In the genomic region with DNA sequence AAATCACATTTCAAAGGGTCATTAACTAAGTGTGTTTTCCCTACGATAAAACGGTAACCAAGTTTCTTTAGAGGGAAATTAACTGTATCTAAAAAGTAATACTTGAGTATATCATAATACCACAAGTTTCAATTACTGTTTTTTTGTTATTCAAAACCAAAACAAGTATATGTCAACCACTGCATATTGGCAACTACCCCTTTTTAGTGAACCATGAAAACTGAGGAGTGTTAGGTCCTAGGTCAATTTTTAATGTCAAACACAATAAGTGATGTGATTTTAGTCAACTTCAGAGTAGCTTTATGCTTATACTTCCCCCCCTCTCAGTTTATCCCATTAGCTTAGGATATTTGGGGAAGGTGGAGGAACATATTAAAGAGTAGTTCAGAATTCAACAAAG, we compare ENCODE assay signal across 33 cellular contexts.
"Had no signal": no experiment of that assay in that cellular context is flagged by ENCODE, and none has a peak within 500 bp of the region (broad histone marks: within the 10 kb centered on the region; RNA-seq: fewer than 3 reads in every experiment).

No MANE protein-coding gene starts in this region.

- ATAC-seq: activated CD8-positive, alpha-beta memory T cell treated with anti-CD3 and anti-CD28 coated beads, Interleukin-2, amount 10 ng/mL, durations not matched to agents 7 days and 5 days; activated CD8-positive, alpha-beta T cell treated with anti-CD3 and anti-CD28 coated beads, Interleukin-2, amount 10 ng/mL, durations not matched to agents 7 days and 5 days; activated naive CD8-positive, alpha-beta T cell treated with anti-CD3 and anti-CD28 coated beads, Interleukin-2, amount 50 U/mL, for 24 hours; body of pancreas; effector memory CD8-positive, alpha-beta T cell; WTC11 had no signal

- H3K9me3 ChIP-seq: adrenal gland, body of pancreas had no signal

- H3K4me1 ChIP-seq: body of pancreas had no signal

- H3K4me3 ChIP-seq: adrenal gland, body of pancreas had no signal

- H3K27me3 ChIP-seq: adrenal gland, body of pancreas had no signal

- H3K27ac ChIP-seq: adrenal gland, body of pancreas, epithelial cell of prostate, VCaP had no signal

- DNase-seq: activated CD4-positive, alpha-beta T cell treated with anti-CD3 and anti-CD28 coated beads for 1 hour; activated CD4-positive, alpha-beta T cell treated with anti-CD3 and anti-CD28 coated beads for 4 hours; activated CD4-positive, alpha-beta T cell treated with anti-CD3 and anti-CD28 coated beads, Interleukin-2, amount 10 ng/mL, durations not matched to agents 7 days and 5 days; activated CD4-positive, alpha-beta T cell treated with anti-CD3 and anti-CD28 coated beads, Interleukin-2, amount 50 U/mL, for 4 hours; activated CD8-positive, alpha-beta memory T cell treated with anti-CD3 and anti-CD28 coated beads, Interleukin-2, amount 10 ng/mL, durations not matched to agents 7 days and 5 days; activated CD8-positive, alpha-beta memory T cell treated with anti-CD3 and anti-CD28 coated beads, Interleukin-2, amount 50 U/mL, for 4 hours; activated CD8-positive, alpha-beta T cell treated with anti-CD3 and anti-CD28 coated beads, Interleukin-2, amount 10 ng/mL, durations not matched to agents 7 days and 5 days; activated effector memory CD4-positive, alpha-beta T cell treated with anti-CD3 and anti-CD28 coated beads, Interleukin-2, amount 50 U/mL, for 16 hours; activated naive CD4-positive, alpha-beta T cell treated with anti-CD3 and anti-CD28 coated beads for 36 hours; activated naive CD8-positive, alpha-beta T cell treated with anti-CD3 and anti-CD28 coated beads for 36 hours; activated naive CD8-positive, alpha-beta T cell treated with anti-CD3 and anti-CD28 coated beads, Interleukin-2, amount 50 U/mL, for 24 hours; activated T-cell treated with anti-CD3 and anti-CD28 coated beads, Interleukin-2, amount 50 U/mL, for 1 hour; activated T-cell treated with anti-CD3 and anti-CD28 coated beads, Interleukin-2, amount 50 U/mL, for 48 hours; adrenal gland; amygdala; aorta; body of pancreas; caudate nucleus; cortex of kidney; dermis blood vessel endothelial cell; effector CD4-positive, alpha-beta T cell; effector memory CD8-positive, alpha-beta T cell; foreskin fibroblast; head of caudate nucleus; T-helper 1 cell; T-helper 2 cell had no signal

- FAIRE-seq: colon, endometrium, endothelial cell of umbilical vein, frontal cortex had no signal
